Comparison of ENCODE assay signal across 10 cellular contexts in genomic region chr19:41193420-41194156, GRCh38. TPM values are rescaled to one million over a fixed set of nuclear protein-coding genes. Genes with fewer than 3 reads are reported as not detected.
DNase-seq lines count a peak whose midpoint lies in the region; ATAC-seq, FAIRE-seq and TF ChIP-seq lines count a peak whose summit lies in the region.
"Had no signal": no experiment of that assay in that cellular context is flagged by ENCODE, and none has a peak within 500 bp of the region (broad histone marks: within the 10 kb centered on the region; RNA-seq: fewer than 3 reads in every experiment).

No MANE protein-coding gene starts in this region.

- H3K4me2 ChIP-seq in astrocyte (ENCODE audit: low read length), result peak overlapping the region; percentile 80
- peak overlapping the region; percentile 85 for H3K4me2 ChIP-seq in keratinocyte (ENCODE audit: control insufficient read depth, extremely low read depth, insufficient read depth, low read depth, low read length)
- peak overlapping the region; percentile 77 for H3K4me2 ChIP-seq in smooth muscle cell

- no peak for DNase-seq in activated CD8-positive, alpha-beta memory T cell treated with anti-CD3 and anti-CD28 coated beads, Interleukin-2, amount 10 ng/mL, durations not matched to agents 7 days and 5 days
- no peak for DNase-seq in activated CD8-positive, alpha-beta memory T cell treated with anti-CD3 and anti-CD28 coated beads, Interleukin-2, amount 50 U/mL, for 48 hours
- no peak for DNase-seq in astrocyte (ENCODE audit: low read depth)
- DNase-seq in keratinocyte (ENCODE audit: low read depth, low spot score), result no peak
- DNase-seq in smooth muscle cell (lab: John Stamatoyannopoulos, UW; ENCODE audit: unreplicated experiment), result no peak
- no peak for DNase-seq in GM10266 (ENCODE audit: extremely low spot score)
- no peak for DNase-seq in RKO (ENCODE audit: low spot score)
- DNase-seq: effector memory CD8-positive, alpha-beta T cell had no signal

- no peaks in the 10 kb centered on the region for H3K9me1 ChIP-seq in keratinocyte (ENCODE audit: control insufficient read depth, extremely low read depth, insufficient read depth, low read length)

- no peak overlapping the region for H3K27ac Mint-ChIP-seq in activated CD8-positive, alpha-beta memory T cell treated with anti-CD3 and anti-CD28 coated beads, Interleukin-2, amount 10 ng/mL, durations not matched to agents 7 days and 5 days
- no peak overlapping the region for H3K27ac Mint-ChIP-seq in astrocyte (ENCODE audit: unreplicated experiment)
- H3K27ac Mint-ChIP-seq: natural killer cell treated with Interleukin-12 subunit alpha and Interleukin-12 subunit beta and Interleukin-15 and Interleukin-18, amount 100 ng/mL, for 72 hours had no signal

- H3K4me1 Mint-ChIP-seq in activated CD8-positive, alpha-beta memory T cell treated with anti-CD3 and anti-CD28 coated beads, Interleukin-2, amount 10 ng/mL, durations not matched to agents 7 days and 5 days, result peaks cover 12% of the 10 kb centered on the region
- H3K4me1 Mint-ChIP-seq in astrocyte (ENCODE audit: low read depth, unreplicated experiment), result peaks cover 5% of the 10 kb centered on the region

- no peaks in the 10 kb centered on the region for H3F3A ChIP-seq in smooth muscle cell (ENCODE audit: low read depth)

- no peak overlapping the region for H3K27ac ChIP-seq in astrocyte (ENCODE audit: low read depth, low read length)
- peak overlapping the region; percentile 47 for H3K27ac ChIP-seq in keratinocyte (ENCODE audit: control insufficient read depth, insufficient read depth, low read length)
- no peak overlapping the region for H3K27ac ChIP-seq in smooth muscle cell (ENCODE audit: low read depth)

- H3K9ac ChIP-seq in astrocyte (ENCODE audit: low read length) (peak overlapping the region; percentile 11), keratinocyte (ENCODE audit: control insufficient read depth, extremely low read depth, insufficient read depth, low read length) (peak overlapping the region; percentile 73), smooth muscle cell (ENCODE audit: low read depth) (no peak overlapping the region)

- WGBS in smooth muscle cell (ENCODE audit: low lambda C conversion rate), result 12% methylated on average over 11 of the region's 13 CpGs

- H3K9me3 ChIP-seq in astrocyte (ENCODE audit: insufficient read depth, low read depth, low read length) (no peaks in the 10 kb centered on the region), keratinocyte (ENCODE audit: control insufficient read depth, low read depth, low read length) (no peaks in the 10 kb centered on the region), smooth muscle cell (replicated peaks; ENCODE audit: low read depth) (no peaks in the 10 kb centered on the region)

- H4K20me1 ChIP-seq in astrocyte (ENCODE audit: insufficient read depth, low read length) (no peaks in the 10 kb centered on the region), keratinocyte (ENCODE audit: control insufficient read depth, extremely low read depth, insufficient read depth, low read length) (no peaks in the 10 kb centered on the region), smooth muscle cell (ENCODE audit: low read depth) (no peaks in the 10 kb centered on the region)

- TF ChIP-seq CTCF in astrocyte (IDR thresholded peaks at IDR 0.05; ENCODE audit: insufficient read depth, low read depth, low read length) (no peak), keratinocyte (optimal IDR thresholded peaks at IDR 0.05 in 1 of 3, IDR thresholded peaks at IDR 0.05 in 1 of 3, conservative IDR thresholded peaks at IDR 0.05 in 1 of 3; ENCODE audit: extremely low read depth in 1 of 3, insufficient read depth in 2 of 3, low read length in 3 of 3) (no peak), smooth muscle cell (IDR thresholded peaks at IDR 0.05; ENCODE audit: borderline replicate concordance, insufficient read depth, poor library complexity, severe bottlenecking) (no peak), GM10266 (IDR thresholded peaks at IDR 0.05; ENCODE audit: control insufficient read depth, insufficient read depth, low read depth, missing control alignments) (no peak)

- CTCF ChIA-PET in activated CD8-positive, alpha-beta memory T cell treated with anti-CD3 and anti-CD28 coated beads, Interleukin-2, amount 10 ng/mL, durations not matched to agents 7 days and 5 days (lab: Charles Lee), result interaction anchor here (1.8 kb wide), 1 partner anchor 69 kb away, joined by 4 read pairs; no protein-coding TSS in a partner anchor

- H2AFZ ChIP-seq in astrocyte (ENCODE audit: low read depth, low read length) (no peak overlapping the region), keratinocyte (ENCODE audit: control insufficient read depth, low read length) (peak overlapping the region; percentile 58), smooth muscle cell (ENCODE audit: low read depth) (peak overlapping the region; percentile 28)

- H3K4me3 Mint-ChIP-seq in activated CD8-positive, alpha-beta memory T cell treated with anti-CD3 and anti-CD28 coated beads, Interleukin-2, amount 10 ng/mL, durations not matched to agents 7 days and 5 days, result no peak overlapping the region
- H3K4me3 Mint-ChIP-seq in astrocyte (ENCODE audit: unreplicated experiment), result peak overlapping the region; percentile 83
- H3K4me3 Mint-ChIP-seq: natural killer cell treated with Interleukin-12 subunit alpha and Interleukin-12 subunit beta and Interleukin-15 and Interleukin-18, amount 100 ng/mL, for 72 hours had no signal

- H3K4me1 ChIP-seq in astrocyte (ENCODE audit: insufficient read depth, low read length), result peaks cover 18% of the 10 kb centered on the region
- peaks cover 35% of the 10 kb centered on the region for H3K4me1 ChIP-seq in keratinocyte (ENCODE audit: control insufficient read depth, extremely low read depth, insufficient read depth, low read length)
- H3K4me1 ChIP-seq in smooth muscle cell (ENCODE audit: low read depth), result peaks cover 4% of the 10 kb centered on the region

- H3K36me3 ChIP-seq in astrocyte (ENCODE audit: insufficient read depth, low read length), result no peaks in the 10 kb centered on the region
- peaks cover 0 to 6% of the 10 kb centered on the region in 2 experiments for H3K36me3 ChIP-seq in keratinocyte (ENCODE audit: control insufficient read depth in 2 of 2, extremely low read depth in 1 of 2, insufficient read depth in 2 of 2, low read length in 2 of 2)
- H3K36me3 ChIP-seq in smooth muscle cell (ENCODE audit: low read depth), result no peaks in the 10 kb centered on the region

- H3K79me2 ChIP-seq in astrocyte (ENCODE audit: insufficient read depth, low read length) (no peaks in the 10 kb centered on the region), keratinocyte (ENCODE audit: control insufficient read depth, insufficient read depth, low read length) (peaks cover 3% of the 10 kb centered on the region), smooth muscle cell (ENCODE audit: low read depth) (no peaks in the 10 kb centered on the region)

- peak; percentile 25 for ATAC-seq in activated CD8-positive, alpha-beta memory T cell treated with anti-CD3 and anti-CD28 coated beads, Interleukin-2, amount 10 ng/mL, durations not matched to agents 7 days and 5 days
- no peak for ATAC-seq in GM18907 (IDR thresholded peaks at IDR 0.05; ENCODE audit: unreplicated experiment)

- FAIRE-seq in astrocyte (lab: Jason Lieb, UNC) (no peak), keratinocyte (lab: Jason Lieb, UNC) (peak; percentile 83)

- no peaks in the 10 kb centered on the region for H3K36me3 Mint-ChIP-seq in activated CD8-positive, alpha-beta memory T cell treated with anti-CD3 and anti-CD28 coated beads, Interleukin-2, amount 10 ng/mL, durations not matched to agents 7 days and 5 days
- H3K36me3 Mint-ChIP-seq in astrocyte (ENCODE audit: low read depth, unreplicated experiment), result peaks cover 4% of the 10 kb centered on the region
- H3K36me3 Mint-ChIP-seq: natural killer cell treated with Interleukin-12 subunit alpha and Interleukin-12 subunit beta and Interleukin-15 and Interleukin-18, amount 100 ng/mL, for 72 hours had no signal

- H3K4me3 ChIP-seq in astrocyte (ENCODE audit: insufficient read depth, low read depth, low read length) (no peak overlapping the region), keratinocyte (ENCODE audit: control insufficient read depth in 2 of 3, extremely low read depth in 1 of 3, insufficient read depth in 2 of 3, low read depth in 1 of 3, low read length in 3 of 3) (peak overlapping the region; percentile 70 to 87 (median 80)), smooth muscle cell (peak overlapping the region; percentile 46)

- dilution Hi-C loops in keratinocyte (cut with MboI; ENCODE audit: extremely low pct_ligation_motif_present, low sequenced_read_pairs), result no loop called here

- H3K27me3 ChIP-seq in astrocyte (ENCODE audit: insufficient read depth, low read length), result peaks cover 16% of the 10 kb centered on the region
- no peaks in the 10 kb centered on the region for H3K27me3 ChIP-seq in keratinocyte (ENCODE audit: control insufficient read depth, extremely low read depth, insufficient read depth, low read length)
- peaks cover 20% of the 10 kb centered on the region for H3K27me3 ChIP-seq in smooth muscle cell (ENCODE audit: low read depth)

- H3K9me3 Mint-ChIP-seq in activated CD8-positive, alpha-beta memory T cell treated with anti-CD3 and anti-CD28 coated beads, Interleukin-2, amount 10 ng/mL, durations not matched to agents 7 days and 5 days (ENCODE audit: low read depth), result no peaks in the 10 kb centered on the region
- H3K9me3 Mint-ChIP-seq in astrocyte (ENCODE audit: unreplicated experiment), result no peaks in the 10 kb centered on the region
- H3K9me3 Mint-ChIP-seq: effector memory CD8-positive, alpha-beta T cell; natural killer cell treated with Interleukin-12 subunit alpha and Interleukin-12 subunit beta and Interleukin-15 and Interleukin-18, amount 100 ng/mL, for 72 hours had no signal

- peaks cover 48% of the 10 kb centered on the region for H3K27me3 Mint-ChIP-seq in activated CD8-positive, alpha-beta memory T cell treated with anti-CD3 and anti-CD28 coated beads, Interleukin-2, amount 10 ng/mL, durations not matched to agents 7 days and 5 days
- H3K27me3 Mint-ChIP-seq in astrocyte (ENCODE audit: low read depth, unreplicated experiment), result peaks cover 16% of the 10 kb centered on the region

RNA-seq across cellular contexts. Expression of gene CYP2S1, which starts 0.6 kb away (rescaled TPM):
- under 1 TPM in 1 of 2 experiments, not detected in 1; 0.19 TPM for total RNA-seq in activated CD8-positive, alpha-beta memory T cell treated with anti-CD3 and anti-CD28 coated beads, Interleukin-2, amount 10 ng/mL, durations not matched to agents 7 days and 5 days
- 6.2 and 11.1 TPM in 2 replicates for total RNA-seq in astrocyte
- 4.9 to 5.8 TPM (median 4.9 TPM) in 3 replicates for polyA plus RNA-seq in keratinocyte
- polyA plus RNA-seq in keratinocyte (2011; ENCODE audit: low read depth), result 5.9 TPM
- polyA plus RNA-seq in keratinocyte (2011; cell fraction: cytosol; rRNA removed), result 7.2 and 11.2 TPM in 2 replicates
- 21.7 and 31.2 TPM in 2 replicates for polyA plus RNA-seq in keratinocyte (2011; cell fraction: nucleus; rRNA removed)
- polyA plus RNA-seq in keratinocyte (2012; ENCODE audit: low replicate concordance), result 13.9 and 18.7 TPM in 2 replicates
- polyA minus RNA-seq in keratinocyte, result 6.4 to 48.4 TPM (median 6.9 TPM) in 3 replicates
- polyA minus RNA-seq in keratinocyte (2011; cell fraction: cytosol; rRNA and poly(A)+ RNA removed), result 12.7 TPM
- polyA minus RNA-seq in keratinocyte (2011; cell fraction: nucleus; rRNA and poly(A)+ RNA removed), result 21.4 and 24.2 TPM in 2 replicates
- total RNA-seq in smooth muscle cell, result 0.18 and 0.63 TPM in 2 replicates
- 1.8 and 6.1 TPM in 2 replicates for polyA plus RNA-seq in smooth muscle cell
- total RNA-seq: natural killer cell treated with Interleukin-12 subunit alpha and Interleukin-12 subunit beta and Interleukin-15 and Interleukin-18, amount 100 ng/mL, for 72 hours had no signal

RNA-seq across cellular contexts. Expression of gene AXL, which starts 25.4 kb away (rescaled TPM):
- total RNA-seq in activated CD8-positive, alpha-beta memory T cell treated with anti-CD3 and anti-CD28 coated beads, Interleukin-2, amount 10 ng/mL, durations not matched to agents 7 days and 5 days, result under 1 TPM; 0.05 to 0.29 TPM
- total RNA-seq in astrocyte (134 and 156 TPM in 2 replicates), smooth muscle cell (71.2 and 76.8 TPM in 2 replicates)
- polyA plus RNA-seq in keratinocyte (12.2 to 36.3 TPM (median 21.7 TPM) in 3 replicates), smooth muscle cell (16.9 and 27.0 TPM in 2 replicates)
- 1.4 TPM for polyA plus RNA-seq in keratinocyte (2011; ENCODE audit: low read depth)
- polyA plus RNA-seq in keratinocyte (2011; cell fraction: cytosol; rRNA removed), result 12.9 and 14.2 TPM in 2 replicates
- polyA plus RNA-seq in keratinocyte (2011; cell fraction: nucleus; rRNA removed), result 26.3 and 27.8 TPM in 2 replicates
- polyA plus RNA-seq in keratinocyte (2012; ENCODE audit: low replicate concordance), result 4.2 and 64.1 TPM in 2 replicates
- 78.0 to 529 TPM (median 129 TPM) in 3 replicates for polyA minus RNA-seq in keratinocyte
- polyA minus RNA-seq in keratinocyte (2011; cell fraction: cytosol; rRNA and poly(A)+ RNA removed), result 74.2 TPM
- polyA minus RNA-seq in keratinocyte (2011; cell fraction: nucleus; rRNA and poly(A)+ RNA removed), result 55.4 and 65.7 TPM in 2 replicates
- total RNA-seq: natural killer cell treated with Interleukin-12 subunit alpha and Interleukin-12 subunit beta and Interleukin-15 and Interleukin-18, amount 100 ng/mL, for 72 hours had no signal

Comparison
In these comparisons a context has a peak if more than half of its experiments do, and no peak if none do; other contexts are left out.
1. RNA of gene AXL, which starts 25.4 kb away (total RNA-seq): 134 to 156 TPM in astrocyte and 71.2 to 76.8 TPM in smooth muscle cell; 0.05 to 0.29 TPM in activated CD8-positive, alpha-beta memory T cell treated with anti-CD3 and anti-CD28 coated beads, Interleukin-2, amount 10 ng/mL, durations not matched to agents 7 days and 5 days; every median in the first group is over 10 times any median in the second.
2. Peak in every context shown above with its lines, with median percentiles within 50 percentile points of each other: H3K4me2 ChIP-seq.